In the genomic region with DNA sequence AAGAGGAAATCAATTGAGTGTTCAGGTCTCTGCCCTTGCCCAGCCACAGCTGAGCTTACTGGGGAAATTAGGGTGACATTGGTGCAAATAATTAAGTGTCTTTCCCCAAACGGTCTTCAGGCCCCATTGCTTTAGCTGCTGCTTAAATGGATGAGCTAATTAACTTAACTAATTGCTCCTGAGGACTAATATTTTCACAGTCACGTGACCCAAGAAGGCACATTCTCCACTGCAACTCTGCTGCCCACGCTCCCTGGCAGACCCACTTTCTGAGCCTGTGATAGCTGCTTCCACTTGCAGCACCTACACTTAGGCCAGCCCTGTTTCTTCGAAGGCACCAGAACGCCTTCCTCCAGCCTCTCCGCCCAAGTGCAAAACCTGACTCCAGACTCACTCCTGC, we compare ENCODE assay signal across 2 cellular contexts.
TF ChIP-seq lines count a peak whose summit lies in the region.

No MANE protein-coding gene starts in this region.

TF ChIP-seq in HepG2, 621 proteins besides CTCF, POLR2A, EP300 and RAD21 (continues in another document):
- no peak for TF ChIP-seq IRF2 (CRISPR knock-in tag; IDR thresholded peaks at IDR 0.05)
- peak; percentile 51 for TF ChIP-seq USF2 (IDR thresholded peaks at IDR 0.05; ENCODE audit: low read depth, low read length)
- TF ChIP-seq USF2 (CRISPR knock-in tag; IDR thresholded peaks at IDR 0.05; ENCODE audit: borderline replicate concordance): no peak
- no peak for TF ChIP-seq ARID4A (CRISPR knock-in tag; IDR thresholded peaks at IDR 0.05; ENCODE audit: borderline replicate concordance)
- TF ChIP-seq RAD51 (IDR thresholded peaks at IDR 0.05; ENCODE audit: borderline replicate concordance): peak; percentile 81
- no peak for TF ChIP-seq ADNP (CRISPR knock-in tag; IDR thresholded peaks at IDR 0.05)
- TF ChIP-seq ZNF761 (CRISPR knock-in tag; conservative IDR thresholded peaks at IDR 0.05): no peak
- no peak for TF ChIP-seq CBX1 (IDR thresholded peaks at IDR 0.05; ENCODE audit: low read depth)
- no peak for TF ChIP-seq ZNF350 (CRISPR knock-in tag; IDR thresholded peaks at IDR 0.05; ENCODE audit: borderline replicate concordance, low read depth)
- TF ChIP-seq, protein P1, sequence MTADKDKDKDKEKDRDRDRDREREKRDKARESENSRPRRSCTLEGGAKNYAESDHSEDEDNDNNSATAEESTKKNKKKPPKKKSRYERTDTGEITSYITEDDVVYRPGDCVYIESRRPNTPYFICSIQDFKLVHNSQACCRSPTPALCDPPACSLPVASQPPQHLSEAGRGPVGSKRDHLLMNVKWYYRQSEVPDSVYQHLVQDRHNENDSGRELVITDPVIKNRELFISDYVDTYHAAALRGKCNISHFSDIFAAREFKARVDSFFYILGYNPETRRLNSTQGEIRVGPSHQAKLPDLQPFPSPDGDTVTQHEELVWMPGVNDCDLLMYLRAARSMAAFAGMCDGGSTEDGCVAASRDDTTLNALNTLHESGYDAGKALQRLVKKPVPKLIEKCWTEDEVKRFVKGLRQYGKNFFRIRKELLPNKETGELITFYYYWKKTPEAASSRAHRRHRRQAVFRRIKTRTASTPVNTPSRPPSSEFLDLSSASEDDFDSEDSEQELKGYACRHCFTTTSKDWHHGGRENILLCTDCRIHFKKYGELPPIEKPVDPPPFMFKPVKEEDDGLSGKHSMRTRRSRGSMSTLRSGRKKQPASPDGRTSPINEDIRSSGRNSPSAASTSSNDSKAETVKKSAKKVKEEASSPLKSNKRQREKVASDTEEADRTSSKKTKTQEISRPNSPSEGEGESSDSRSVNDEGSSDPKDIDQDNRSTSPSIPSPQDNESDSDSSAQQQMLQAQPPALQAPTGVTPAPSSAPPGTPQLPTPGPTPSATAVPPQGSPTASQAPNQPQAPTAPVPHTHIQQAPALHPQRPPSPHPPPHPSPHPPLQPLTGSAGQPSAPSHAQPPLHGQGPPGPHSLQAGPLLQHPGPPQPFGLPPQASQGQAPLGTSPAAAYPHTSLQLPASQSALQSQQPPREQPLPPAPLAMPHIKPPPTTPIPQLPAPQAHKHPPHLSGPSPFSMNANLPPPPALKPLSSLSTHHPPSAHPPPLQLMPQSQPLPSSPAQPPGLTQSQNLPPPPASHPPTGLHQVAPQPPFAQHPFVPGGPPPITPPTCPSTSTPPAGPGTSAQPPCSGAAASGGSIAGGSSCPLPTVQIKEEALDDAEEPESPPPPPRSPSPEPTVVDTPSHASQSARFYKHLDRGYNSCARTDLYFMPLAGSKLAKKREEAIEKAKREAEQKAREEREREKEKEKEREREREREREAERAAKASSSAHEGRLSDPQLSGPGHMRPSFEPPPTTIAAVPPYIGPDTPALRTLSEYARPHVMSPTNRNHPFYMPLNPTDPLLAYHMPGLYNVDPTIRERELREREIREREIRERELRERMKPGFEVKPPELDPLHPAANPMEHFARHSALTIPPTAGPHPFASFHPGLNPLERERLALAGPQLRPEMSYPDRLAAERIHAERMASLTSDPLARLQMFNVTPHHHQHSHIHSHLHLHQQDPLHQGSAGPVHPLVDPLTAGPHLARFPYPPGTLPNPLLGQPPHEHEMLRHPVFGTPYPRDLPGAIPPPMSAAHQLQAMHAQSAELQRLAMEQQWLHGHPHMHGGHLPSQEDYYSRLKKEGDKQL (CRISPR knock-in tag; IDR thresholded peaks at IDR 0.05; ENCODE audit: low read depth): no peak

TF ChIP-seq in GM12878, 131 proteins besides CTCF, POLR2A, EP300 and RAD21:
- TF ChIP-seq RAD51 (IDR thresholded peaks at IDR 0.05) (peak; percentile 62; the same call in 1 of the 2 replicates), JUND (IDR thresholded peaks at IDR 0.05; ENCODE audit: low read depth, low read length) (no peak), FOXM1 (IDR thresholded peaks at IDR 0.05; ENCODE audit: low read depth, low read length) (no peak), KLF5 (IDR thresholded peaks at IDR 0.05; ENCODE audit: partially characterized antibody) (no peak), SMAD5 (IDR thresholded peaks at IDR 0.05; ENCODE audit: low read depth) (no peak), BHLHE40 (IDR thresholded peaks at IDR 0.05; ENCODE audit: borderline replicate concordance in 1 of 2, low read depth in 2 of 2, low read length in 1 of 2) (0 out of 4 replicates have a peak, but pooled peaks of 1 of the 2 experiments have one; percentile 18), RBBP5 (conservative IDR thresholded peaks at IDR 0.05) (no peak)
